Comparison of ENCODE assay signal across 1 cellular context in the genomic region with DNA sequence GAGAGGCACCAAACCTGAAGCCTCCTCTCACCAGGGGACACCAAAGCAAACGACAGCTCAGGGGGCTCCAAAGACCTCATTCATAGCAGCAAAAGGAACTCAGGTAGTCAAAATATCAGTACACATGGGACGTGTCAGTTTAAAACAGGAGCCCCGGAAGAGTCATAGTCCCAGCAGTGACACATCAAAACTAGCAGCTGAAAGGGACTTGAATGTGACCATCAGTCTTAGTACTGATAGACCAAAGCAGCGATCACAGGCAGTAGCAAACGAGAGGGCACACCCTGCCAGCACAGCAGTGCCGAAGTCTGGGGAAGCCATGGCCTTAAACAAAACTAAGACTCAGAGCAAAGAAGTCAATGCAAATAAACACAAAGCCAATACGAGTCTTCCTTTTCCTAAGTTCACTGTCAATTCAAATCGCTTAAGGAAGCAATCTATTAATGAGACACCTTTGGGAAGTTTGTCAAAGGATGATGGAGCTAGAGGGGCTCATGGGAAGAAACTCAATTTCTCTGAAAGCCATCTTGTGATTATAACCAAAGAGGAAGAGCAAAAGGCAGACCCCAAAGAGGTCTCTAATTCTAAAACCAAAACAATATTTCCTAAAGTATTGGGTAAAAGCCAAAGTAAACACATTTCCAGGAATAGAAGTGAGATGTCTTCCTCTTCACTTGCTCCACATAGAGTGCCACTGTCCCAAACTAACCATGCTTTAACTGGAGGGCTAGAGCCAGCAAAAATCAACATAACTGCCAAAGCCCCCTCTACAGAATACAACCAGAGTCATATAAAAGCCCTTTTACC.
TF ChIP-seq lines count a peak whose summit lies in the region.

No MANE protein-coding gene starts in this region.

TF ChIP-seq in K562, 482 proteins besides CTCF, POLR2A, EP300 and RAD21 (continued from another document and continues in another):
- TF ChIP-seq, protein P1, sequence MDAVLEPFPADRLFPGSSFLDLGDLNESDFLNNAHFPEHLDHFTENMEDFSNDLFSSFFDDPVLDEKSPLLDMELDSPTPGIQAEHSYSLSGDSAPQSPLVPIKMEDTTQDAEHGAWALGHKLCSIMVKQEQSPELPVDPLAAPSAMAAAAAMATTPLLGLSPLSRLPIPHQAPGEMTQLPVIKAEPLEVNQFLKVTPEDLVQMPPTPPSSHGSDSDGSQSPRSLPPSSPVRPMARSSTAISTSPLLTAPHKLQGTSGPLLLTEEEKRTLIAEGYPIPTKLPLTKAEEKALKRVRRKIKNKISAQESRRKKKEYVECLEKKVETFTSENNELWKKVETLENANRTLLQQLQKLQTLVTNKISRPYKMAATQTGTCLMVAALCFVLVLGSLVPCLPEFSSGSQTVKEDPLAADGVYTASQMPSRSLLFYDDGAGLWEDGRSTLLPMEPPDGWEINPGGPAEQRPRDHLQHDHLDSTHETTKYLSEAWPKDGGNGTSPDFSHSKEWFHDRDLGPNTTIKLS (IDR thresholded peaks at IDR 0.05; ENCODE audit: borderline replicate concordance, low read depth), result peak; percentile 90; the same call in 1 of the 2 replicates
- no peak for TF ChIP-seq MEF2D (tag; conservative IDR thresholded peaks at IDR 0.05; ENCODE audit: low read depth)
- TF ChIP-seq HCFC1 (IDR thresholded peaks at IDR 0.05; ENCODE audit: low read depth, low read length), result 0 out of 2 replicates have a peak, but pooled peaks have one; percentile 28
- TF ChIP-seq, protein P2, sequence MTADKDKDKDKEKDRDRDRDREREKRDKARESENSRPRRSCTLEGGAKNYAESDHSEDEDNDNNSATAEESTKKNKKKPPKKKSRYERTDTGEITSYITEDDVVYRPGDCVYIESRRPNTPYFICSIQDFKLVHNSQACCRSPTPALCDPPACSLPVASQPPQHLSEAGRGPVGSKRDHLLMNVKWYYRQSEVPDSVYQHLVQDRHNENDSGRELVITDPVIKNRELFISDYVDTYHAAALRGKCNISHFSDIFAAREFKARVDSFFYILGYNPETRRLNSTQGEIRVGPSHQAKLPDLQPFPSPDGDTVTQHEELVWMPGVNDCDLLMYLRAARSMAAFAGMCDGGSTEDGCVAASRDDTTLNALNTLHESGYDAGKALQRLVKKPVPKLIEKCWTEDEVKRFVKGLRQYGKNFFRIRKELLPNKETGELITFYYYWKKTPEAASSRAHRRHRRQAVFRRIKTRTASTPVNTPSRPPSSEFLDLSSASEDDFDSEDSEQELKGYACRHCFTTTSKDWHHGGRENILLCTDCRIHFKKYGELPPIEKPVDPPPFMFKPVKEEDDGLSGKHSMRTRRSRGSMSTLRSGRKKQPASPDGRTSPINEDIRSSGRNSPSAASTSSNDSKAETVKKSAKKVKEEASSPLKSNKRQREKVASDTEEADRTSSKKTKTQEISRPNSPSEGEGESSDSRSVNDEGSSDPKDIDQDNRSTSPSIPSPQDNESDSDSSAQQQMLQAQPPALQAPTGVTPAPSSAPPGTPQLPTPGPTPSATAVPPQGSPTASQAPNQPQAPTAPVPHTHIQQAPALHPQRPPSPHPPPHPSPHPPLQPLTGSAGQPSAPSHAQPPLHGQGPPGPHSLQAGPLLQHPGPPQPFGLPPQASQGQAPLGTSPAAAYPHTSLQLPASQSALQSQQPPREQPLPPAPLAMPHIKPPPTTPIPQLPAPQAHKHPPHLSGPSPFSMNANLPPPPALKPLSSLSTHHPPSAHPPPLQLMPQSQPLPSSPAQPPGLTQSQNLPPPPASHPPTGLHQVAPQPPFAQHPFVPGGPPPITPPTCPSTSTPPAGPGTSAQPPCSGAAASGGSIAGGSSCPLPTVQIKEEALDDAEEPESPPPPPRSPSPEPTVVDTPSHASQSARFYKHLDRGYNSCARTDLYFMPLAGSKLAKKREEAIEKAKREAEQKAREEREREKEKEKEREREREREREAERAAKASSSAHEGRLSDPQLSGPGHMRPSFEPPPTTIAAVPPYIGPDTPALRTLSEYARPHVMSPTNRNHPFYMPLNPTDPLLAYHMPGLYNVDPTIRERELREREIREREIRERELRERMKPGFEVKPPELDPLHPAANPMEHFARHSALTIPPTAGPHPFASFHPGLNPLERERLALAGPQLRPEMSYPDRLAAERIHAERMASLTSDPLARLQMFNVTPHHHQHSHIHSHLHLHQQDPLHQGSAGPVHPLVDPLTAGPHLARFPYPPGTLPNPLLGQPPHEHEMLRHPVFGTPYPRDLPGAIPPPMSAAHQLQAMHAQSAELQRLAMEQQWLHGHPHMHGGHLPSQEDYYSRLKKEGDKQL (CRISPR knock-in tag; IDR thresholded peaks at IDR 0.05; ENCODE audit: borderline replicate concordance), result no peak
- TF ChIP-seq RHOXF2B (CRISPR knock-in tag; conservative IDR thresholded peaks at IDR 0.05), result no peak
- TF ChIP-seq NCOA2 (IDR thresholded peaks at IDR 0.05; ENCODE audit: partially characterized antibody in 2 of 2), result no peak
- TF ChIP-seq NELFE (IDR thresholded peaks at IDR 0.05; ENCODE audit: insufficient read depth, insufficient read length), result no peak
- no peak for TF ChIP-seq NCOR1 (IDR thresholded peaks at IDR 0.05)
- TF ChIP-seq HNRNPK (IDR thresholded peaks at IDR 0.05; ENCODE audit: low read depth, low read length, poor library complexity, severe bottlenecking), result no peak
- no peak for TF ChIP-seq ZNF76 (CRISPR knock-in tag; IDR thresholded peaks at IDR 0.05; ENCODE audit: borderline replicate concordance)
- TF ChIP-seq CEBPG (CRISPR knock-in tag; IDR thresholded peaks at IDR 0.05), result no peak
- TF ChIP-seq CEBPG (tag; conservative IDR thresholded peaks at IDR 0.05 in 1 of 2, IDR thresholded peaks at IDR 0.05 in 1 of 2), result no peak
- TF ChIP-seq MCM3 (IDR thresholded peaks at IDR 0.05), result no peak
- peak; percentile 90 for TF ChIP-seq SUPT5H (IDR thresholded peaks at IDR 0.05)
- peak; percentile 58; the same call in 1 of the 2 replicates for TF ChIP-seq NFRKB (IDR thresholded peaks at IDR 0.05; ENCODE audit: low read depth)
- TF ChIP-seq GATA2 (CRISPR knock-in tag; IDR thresholded peaks at IDR 0.05), result no peak
- TF ChIP-seq PHF21A (IDR thresholded peaks at IDR 0.05; ENCODE audit: borderline replicate concordance, low read depth), result no peak
- no peak for TF ChIP-seq U2AF2 (optimal IDR thresholded peaks at IDR 0.05; ENCODE audit: low read depth, low read length)
- TF ChIP-seq HNRNPUL1 (IDR thresholded peaks at IDR 0.05; ENCODE audit: low read length), result no peak
- TF ChIP-seq CCNT2 (IDR thresholded peaks at IDR 0.05; ENCODE audit: borderline replicate concordance, extremely low read depth, insufficient read length, low read depth, low read length), result no peak
- no peak for TF ChIP-seq ZNF717 (CRISPR knock-in tag; IDR thresholded peaks at IDR 0.05)
- TF ChIP-seq RBM34 (IDR thresholded peaks at IDR 0.05; ENCODE audit: borderline replicate concordance, insufficient read depth, low read length), result no peak
- no peak for TF ChIP-seq SNIP1 (IDR thresholded peaks at IDR 0.05; ENCODE audit: low read depth)
- TF ChIP-seq SOX6 (IDR thresholded peaks at IDR 0.05), result peak; percentile 52; the same call in 1 of the 2 replicates
- TF ChIP-seq MTA1 (IDR thresholded peaks at IDR 0.05; ENCODE audit: borderline replicate concordance), result 0 out of 2 replicates have a peak, but pooled peaks have one; percentile 47
- peak; percentile 30; the same call in 1 of the 2 replicates for TF ChIP-seq EHMT2 (IDR thresholded peaks at IDR 0.05)
- TF ChIP-seq CBFB (CRISPR knock-in tag; IDR thresholded peaks at IDR 0.05), result no peak
- TF ChIP-seq ZNF140 (CRISPR knock-in tag; IDR thresholded peaks at IDR 0.05), result no peak
- TF ChIP-seq GABPA (tag; conservative IDR thresholded peaks at IDR 0.05; ENCODE audit: low read depth), result no peak
- TF ChIP-seq MXI1 (IDR thresholded peaks at IDR 0.05; ENCODE audit: low read depth, low read length), result peak; percentile 70
- no peak for TF ChIP-seq ZC3H4 (CRISPR knock-in tag; IDR thresholded peaks at IDR 0.05; ENCODE audit: borderline replicate concordance)
- TF ChIP-seq, protein P3, sequence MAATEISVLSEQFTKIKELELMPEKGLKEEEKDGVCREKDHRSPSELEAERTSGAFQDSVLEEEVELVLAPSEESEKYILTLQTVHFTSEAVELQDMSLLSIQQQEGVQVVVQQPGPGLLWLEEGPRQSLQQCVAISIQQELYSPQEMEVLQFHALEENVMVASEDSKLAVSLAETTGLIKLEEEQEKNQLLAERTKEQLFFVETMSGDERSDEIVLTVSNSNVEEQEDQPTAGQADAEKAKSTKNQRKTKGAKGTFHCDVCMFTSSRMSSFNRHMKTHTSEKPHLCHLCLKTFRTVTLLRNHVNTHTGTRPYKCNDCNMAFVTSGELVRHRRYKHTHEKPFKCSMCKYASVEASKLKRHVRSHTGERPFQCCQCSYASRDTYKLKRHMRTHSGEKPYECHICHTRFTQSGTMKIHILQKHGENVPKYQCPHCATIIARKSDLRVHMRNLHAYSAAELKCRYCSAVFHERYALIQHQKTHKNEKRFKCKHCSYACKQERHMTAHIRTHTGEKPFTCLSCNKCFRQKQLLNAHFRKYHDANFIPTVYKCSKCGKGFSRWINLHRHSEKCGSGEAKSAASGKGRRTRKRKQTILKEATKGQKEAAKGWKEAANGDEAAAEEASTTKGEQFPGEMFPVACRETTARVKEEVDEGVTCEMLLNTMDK (IDR thresholded peaks at IDR 0.05; ENCODE audit: borderline replicate concordance, insufficient read depth, low read depth, low read length, poor library complexity, severe bottlenecking), result no peak
- no peak for TF ChIP-seq BRCA1 (IDR thresholded peaks at IDR 0.05)
- no peak for TF ChIP-seq BRCA1 (CRISPR knock-in tag; IDR thresholded peaks at IDR 0.05)
- TF ChIP-seq, protein P4, sequence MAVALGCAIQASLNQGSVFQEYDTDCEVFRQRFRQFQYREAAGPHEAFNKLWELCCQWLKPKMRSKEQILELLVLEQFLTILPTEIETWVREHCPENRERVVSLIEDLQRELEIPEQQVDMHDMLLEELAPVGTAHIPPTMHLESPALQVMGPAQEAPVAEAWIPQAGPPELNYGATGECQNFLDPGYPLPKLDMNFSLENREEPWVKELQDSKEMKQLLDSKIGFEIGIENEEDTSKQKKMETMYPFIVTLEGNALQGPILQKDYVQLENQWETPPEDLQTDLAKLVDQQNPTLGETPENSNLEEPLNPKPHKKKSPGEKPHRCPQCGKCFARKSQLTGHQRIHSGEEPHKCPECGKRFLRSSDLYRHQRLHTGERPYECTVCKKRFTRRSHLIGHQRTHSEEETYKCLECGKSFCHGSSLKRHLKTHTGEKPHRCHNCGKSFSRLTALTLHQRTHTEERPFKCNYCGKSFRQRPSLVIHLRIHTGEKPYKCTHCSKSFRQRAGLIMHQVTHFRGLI (CRISPR knock-in tag; IDR thresholded peaks at IDR 0.05), result no peak
- TF ChIP-seq, protein P5, sequence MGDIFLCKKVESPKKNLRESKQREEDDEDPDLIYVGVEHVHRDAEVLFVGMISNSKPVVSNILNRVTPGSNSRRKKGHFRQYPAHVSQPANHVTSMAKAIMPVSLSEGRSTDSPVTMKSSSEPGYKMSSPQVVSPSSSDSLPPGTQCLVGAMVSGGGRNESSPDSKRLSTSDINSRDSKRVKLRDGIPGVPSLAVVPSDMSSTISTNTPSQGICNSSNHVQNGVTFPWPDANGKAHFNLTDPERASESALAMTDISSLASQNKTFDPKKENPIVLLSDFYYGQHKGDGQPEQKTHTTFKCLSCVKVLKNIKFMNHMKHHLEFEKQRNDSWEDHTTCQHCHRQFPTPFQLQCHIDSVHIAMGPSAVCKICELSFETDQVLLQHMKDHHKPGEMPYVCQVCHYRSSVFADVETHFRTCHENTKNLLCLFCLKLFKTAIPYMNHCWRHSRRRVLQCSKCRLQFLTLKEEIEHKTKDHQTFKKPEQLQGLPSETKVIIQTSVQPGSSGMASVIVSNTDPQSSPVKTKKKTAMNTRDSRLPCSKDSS (IDR thresholded peaks at IDR 0.05; ENCODE audit: low read depth, partially characterized antibody), result no peak
- no peak for TF ChIP-seq ZNF431 (CRISPR knock-in tag; IDR thresholded peaks at IDR 0.05)
- no peak for TF ChIP-seq ZSCAN29 (IDR thresholded peaks at IDR 0.05)
- TF ChIP-seq HMGN3 (IDR thresholded peaks at IDR 0.05; ENCODE audit: borderline replicate concordance, extremely low read depth, insufficient read length, low read depth, low read length), result no peak
- TF ChIP-seq SMARCC2 (IDR thresholded peaks at IDR 0.05; ENCODE audit: low read depth), result peak; percentile 44; the same call in 1 of the 2 replicates
- TF ChIP-seq NR2C1 (IDR thresholded peaks at IDR 0.05), result no peak
- no peak for TF ChIP-seq NR2C1 (tag; IDR thresholded peaks at IDR 0.05)
- TF ChIP-seq FOXJ3 (CRISPR knock-in tag; IDR thresholded peaks at IDR 0.05), result no peak
- no peak for TF ChIP-seq NR3C1 (CRISPR knock-in tag; IDR thresholded peaks at IDR 0.05)
- no peak for TF ChIP-seq TEAD2 (tag; IDR thresholded peaks at IDR 0.05)
- TF ChIP-seq TCF7L2 (IDR thresholded peaks at IDR 0.05; ENCODE audit: low read depth, low read length), result no peak
- TF ChIP-seq ZKSCAN3 (CRISPR knock-in tag; IDR thresholded peaks at IDR 0.05), result no peak
- no peak for TF ChIP-seq ZNF408 (CRISPR knock-in tag; IDR thresholded peaks at IDR 0.05; ENCODE audit: low read depth)
- no peak for TF ChIP-seq RAD51 (IDR thresholded peaks at IDR 0.05; ENCODE audit: borderline replicate concordance, low read depth)
- TF ChIP-seq XRCC5 (IDR thresholded peaks at IDR 0.05; ENCODE audit: low read depth, low read length), result no peak
- no peak for TF ChIP-seq CBX1 (IDR thresholded peaks at IDR 0.05; ENCODE audit: low read depth)
- peak; percentile 52 for TF ChIP-seq BHLHE40 (IDR thresholded peaks at IDR 0.05; ENCODE audit: low read length)
- TF ChIP-seq, protein P6, sequence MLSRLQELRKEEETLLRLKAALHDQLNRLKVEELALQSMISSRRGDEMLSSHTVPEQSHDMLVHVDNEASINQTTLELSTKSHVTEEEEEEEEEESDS (CRISPR knock-in tag; IDR thresholded peaks at IDR 0.05), result no peak
- no peak for TF ChIP-seq DNMT1 (IDR thresholded peaks at IDR 0.05)
- TF ChIP-seq, protein P7, sequence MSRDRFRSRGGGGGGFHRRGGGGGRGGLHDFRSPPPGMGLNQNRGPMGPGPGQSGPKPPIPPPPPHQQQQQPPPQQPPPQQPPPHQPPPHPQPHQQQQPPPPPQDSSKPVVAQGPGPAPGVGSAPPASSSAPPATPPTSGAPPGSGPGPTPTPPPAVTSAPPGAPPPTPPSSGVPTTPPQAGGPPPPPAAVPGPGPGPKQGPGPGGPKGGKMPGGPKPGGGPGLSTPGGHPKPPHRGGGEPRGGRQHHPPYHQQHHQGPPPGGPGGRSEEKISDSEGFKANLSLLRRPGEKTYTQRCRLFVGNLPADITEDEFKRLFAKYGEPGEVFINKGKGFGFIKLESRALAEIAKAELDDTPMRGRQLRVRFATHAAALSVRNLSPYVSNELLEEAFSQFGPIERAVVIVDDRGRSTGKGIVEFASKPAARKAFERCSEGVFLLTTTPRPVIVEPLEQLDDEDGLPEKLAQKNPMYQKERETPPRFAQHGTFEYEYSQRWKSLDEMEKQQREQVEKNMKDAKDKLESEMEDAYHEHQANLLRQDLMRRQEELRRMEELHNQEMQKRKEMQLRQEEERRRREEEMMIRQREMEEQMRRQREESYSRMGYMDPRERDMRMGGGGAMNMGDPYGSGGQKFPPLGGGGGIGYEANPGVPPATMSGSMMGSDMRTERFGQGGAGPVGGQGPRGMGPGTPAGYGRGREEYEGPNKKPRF (IDR thresholded peaks at IDR 0.05; ENCODE audit: low read depth, low read length), result no peak
- TF ChIP-seq PHTF2 (CRISPR knock-in tag; IDR thresholded peaks at IDR 0.05), result no peak
- peak; percentile 10; the same call in 1 of the 2 replicates for TF ChIP-seq PHF8 (IDR thresholded peaks at IDR 0.05; ENCODE audit: borderline replicate concordance, low read length)
- TF ChIP-seq ETV6 (IDR thresholded peaks at IDR 0.05; ENCODE audit: borderline replicate concordance in 1 of 2, low read depth in 2 of 2, low read length in 1 of 2), result no peak
- TF ChIP-seq ETV6 (CRISPR knock-in tag; IDR thresholded peaks at IDR 0.05; ENCODE audit: borderline replicate concordance), result no peak
- TF ChIP-seq HMG20B (CRISPR knock-in tag; IDR thresholded peaks at IDR 0.05), result no peak
